Comparison of ENCODE assay signal across 8 cellular contexts in genomic region chr2:75064691-75065396, GRCh38.
DNase-seq lines count a peak whose midpoint lies in the region; ATAC-seq and TF ChIP-seq lines count a peak whose summit lies in the region.

No MANE protein-coding gene starts in this region.

- H3K27ac ChIP-seq in right cardiac atrium (ENCODE audit: low read length): no peak overlapping the region
- H3K27ac ChIP-seq in spleen: no peak overlapping the region

- no peaks in the 10 kb centered on the region for H3K27me3 ChIP-seq in right cardiac atrium (ENCODE audit: control insufficient read depth, insufficient read depth)
- H3K27me3 ChIP-seq in spleen (replicated peaks in 1 of 7): no peaks in the 10 kb centered on the region

- H3K9me3 ChIP-seq in right cardiac atrium (ENCODE audit: control insufficient read depth, low read length): no peaks in the 10 kb centered on the region
- no peaks in the 10 kb centered on the region for H3K9me3 ChIP-seq in spleen

- H3K4me3 ChIP-seq in right cardiac atrium (ENCODE audit: low read length): no peak overlapping the region
- no peak overlapping the region for H3K4me3 ChIP-seq in spleen

- no peaks in the 10 kb centered on the region for H3K36me3 Mint-ChIP-seq in CD14-positive monocyte
- H3K36me3 Mint-ChIP-seq in activated naive CD4-positive, alpha-beta T cell treated with anti-CD3 and anti-CD28 coated beads, Interleukin-2, amount 10 ng/mL, durations not matched to agents 7 days and 5 days: no peaks in the 10 kb centered on the region

- ATAC-seq in GM19035 (IDR thresholded peaks at IDR 0.05; ENCODE audit: unreplicated experiment): peak; percentile 77
- ATAC-seq in right cardiac atrium: peak in 1 of 2 donors; percentile 50
- ATAC-seq in HG03565 (IDR thresholded peaks at IDR 0.05; ENCODE audit: unreplicated experiment): no peak

- TF ChIP-seq CTCF in CD14-positive monocyte (IDR thresholded peaks at IDR 0.05) (peak; percentile 91), spleen (IDR thresholded peaks at IDR 0.05 in 8 of 11, conservative IDR thresholded peaks at IDR 0.05 in 3 of 11) (peak; percentile 24 to 88 (median 58))

- WGBS in right cardiac atrium: 49% methylated on average over 8 of the region's 8 CpGs
- WGBS in spleen, 5 donors: 43 to 68% (median 47%) methylated on average over 5 to 8 of the region's 8 CpGs

- no peak overlapping the region for H3K27ac Mint-ChIP-seq in CD14-positive monocyte
- H3K27ac Mint-ChIP-seq in activated naive CD4-positive, alpha-beta T cell treated with anti-CD3 and anti-CD28 coated beads, Interleukin-2, amount 10 ng/mL, durations not matched to agents 7 days and 5 days: no peak overlapping the region

- H3K9me3 Mint-ChIP-seq in CD14-positive monocyte: peaks cover 0 to 3% (median 0%) of the 10 kb centered on the region in 7 donors
- no peaks in the 10 kb centered on the region for H3K9me3 Mint-ChIP-seq in activated naive CD4-positive, alpha-beta T cell treated with anti-CD3 and anti-CD28 coated beads, Interleukin-2, amount 10 ng/mL, durations not matched to agents 7 days and 5 days

- H3K4me1 ChIP-seq in right cardiac atrium (ENCODE audit: control insufficient read depth, insufficient read depth, low read length): no peaks in the 10 kb centered on the region
- H3K4me1 ChIP-seq in spleen: no peaks in the 10 kb centered on the region

- peaks cover 1% of the 10 kb centered on the region in 3 donors for H3K27me3 Mint-ChIP-seq in CD14-positive monocyte (ENCODE audit: low read depth in 3 of 3)
- no peaks in the 10 kb centered on the region for H3K27me3 Mint-ChIP-seq in activated naive CD4-positive, alpha-beta T cell treated with anti-CD3 and anti-CD28 coated beads, Interleukin-2, amount 10 ng/mL, durations not matched to agents 7 days and 5 days

- DNase-seq in CD14-positive monocyte (ENCODE audit: low spot score) (no peak), HT-29 (ENCODE audit: low spot score) (peak; percentile 66), SHP77 treated with DMSO at 0.1 percent for 48 hours (lab: John Stamatoyannopoulos, UW) (peak; percentile 39), right cardiac atrium (peak; percentile 44 to 81 (median 60)), spleen (peak; percentile 84)
- peak; percentile 59 for DNase-seq in activated naive CD4-positive, alpha-beta T cell treated with anti-CD3 and anti-CD28 coated beads, Interleukin-2, amount 10 ng/mL, durations not matched to agents 7 days and 5 days

- no peak overlapping the region for H3K4me3 Mint-ChIP-seq in CD14-positive monocyte
- no peak overlapping the region for H3K4me3 Mint-ChIP-seq in activated naive CD4-positive, alpha-beta T cell treated with anti-CD3 and anti-CD28 coated beads, Interleukin-2, amount 10 ng/mL, durations not matched to agents 7 days and 5 days

- no peak for TF ChIP-seq POLR2A in spleen (IDR thresholded peaks at IDR 0.05)

- CTCF ChIA-PET in activated naive CD4-positive, alpha-beta T cell treated with anti-CD3 and anti-CD28 coated beads, Interleukin-2, amount 10 ng/mL, durations not matched to agents 7 days and 5 days (lab: Charles Lee): interaction anchor here (0.6 to 2.9 kb wide), 16 partner anchors 8 to 340 kb away, joined by 3 to 24 read pairs (median 4); partner anchors contain the start of gene TACR1

- H3K4me1 Mint-ChIP-seq in CD14-positive monocyte: peaks cover 3% of the 10 kb centered on the region
- H3K4me1 Mint-ChIP-seq in activated naive CD4-positive, alpha-beta T cell treated with anti-CD3 and anti-CD28 coated beads, Interleukin-2, amount 10 ng/mL, durations not matched to agents 7 days and 5 days: no peaks in the 10 kb centered on the region

- intact Hi-C loops in CD14-positive monocyte (cut with micrococcal nuclease) (no loop called here), right cardiac atrium (cut with DNase I) (loop anchor here in 2 of 4 donors (5.0 to 10.0 kb wide), 2 partner anchors 143 to 340 kb away; no protein-coding TSS in a partner anchor), spleen (cut with DNase I; ENCODE audit: low total_unique reads) (loop anchor here (10.0 kb wide), 1 partner anchor 340 kb away; no protein-coding TSS in a partner anchor)

- H3K36me3 ChIP-seq in spleen: no peaks in the 10 kb centered on the region
